ENCODE assay signal across 33 cellular contexts in genomic region chr2:241678307-241678706, GRCh38.
"Had no signal": no experiment of that assay in that cellular context is flagged by ENCODE, and none has a peak within 500 bp of the region (broad histone marks: within the 10 kb centered on the region; RNA-seq: fewer than 3 reads in every experiment).

No MANE protein-coding gene starts in this region.

- H3K27me3 ChIP-seq: adrenal gland, ascending aorta, dorsolateral prefrontal cortex had no signal

- H3K4me1 Mint-ChIP-seq: activated B cell treated with CpG ODN at 0.5 μM for 24 hours; central memory CD8-positive, alpha-beta T cell; endodermal cell had no signal

- H3K9me3 ChIP-seq: adrenal gland, ascending aorta had no signal

- H3K27me3 Mint-ChIP-seq: activated B cell treated with CpG ODN at 0.5 μM for 24 hours; activated CD4-positive, alpha-beta memory T cell treated with anti-CD3 and anti-CD28 coated beads for 36 hours; activated CD8-positive, alpha-beta memory T cell treated with anti-CD3 and anti-CD28 coated beads, Interleukin-2, amount 10 ng/mL, durations not matched to agents 7 days and 5 days; activated naive CD4-positive, alpha-beta T cell treated with anti-CD3 and anti-CD28 coated beads, Interleukin-2, amount 50 U/mL, for 24 hours; activated naive CD8-positive, alpha-beta T cell treated with anti-CD3 and anti-CD28 coated beads for 36 hours; activated naive CD8-positive, alpha-beta T cell treated with anti-CD3 and anti-CD28 coated beads, Interleukin-2, amount 50 U/mL, for 24 hours; central memory CD8-positive, alpha-beta T cell; dendritic cell treated with granulocyte-macrophage colony-stimulating factor and Interleukin-4, amounts not matched to agents 40 ng/mL and 50 ng/mL, for 4 days; T-helper 17 cell had no signal

- H3K4me1 ChIP-seq: ascending aorta had no signal

- H3K27ac ChIP-seq: adrenal gland, ascending aorta, coronary artery, WERI-Rb-1 had no signal

- DNase-seq: activated B cell treated with CpG ODN at 0.5 μM for 24 hours; activated CD4-positive, alpha-beta memory T cell treated with anti-CD3 and anti-CD28 coated beads for 36 hours; activated CD4-positive, alpha-beta T cell treated with anti-CD3 and anti-CD28 coated beads for 48 hours; activated CD8-positive, alpha-beta memory T cell treated with anti-CD3 and anti-CD28 coated beads, Interleukin-2, amount 10 ng/mL, durations not matched to agents 7 days and 5 days; activated CD8-positive, alpha-beta memory T cell treated with anti-CD3 and anti-CD28 coated beads, Interleukin-2, amount 50 U/mL, for 4 hours; activated CD8-positive, alpha-beta T cell treated with anti-CD3 and anti-CD28 coated beads, Interleukin-2, amount 10 ng/mL, durations not matched to agents 7 days and 5 days; activated effector memory CD4-positive, alpha-beta T cell treated with anti-CD3 and anti-CD28 coated beads, Interleukin-2, amount 50 U/mL, for 16 hours; activated naive CD4-positive, alpha-beta T cell treated with anti-CD3 and anti-CD28 coated beads for 36 hours; activated naive CD8-positive, alpha-beta T cell treated with anti-CD3 and anti-CD28 coated beads for 36 hours; activated naive CD8-positive, alpha-beta T cell treated with anti-CD3 and anti-CD28 coated beads, Interleukin-2, amount 50 U/mL, for 24 hours; activated T-cell treated with anti-CD3 and anti-CD28 coated beads, Interleukin-2, amount 50 U/mL, for 1 hour; activated T-cell treated with anti-CD3 and anti-CD28 coated beads, Interleukin-2, amount 50 U/mL, for 48 hours; adrenal gland; dorsolateral prefrontal cortex; effector memory CD4-positive, alpha-beta T cell; endodermal cell; foreskin fibroblast; head of caudate nucleus; T-helper 1 cell; T-helper 17 cell; T1000; WERI-Rb-1 had no signal

- ATAC-seq: activated CD4-positive, CD25-positive, alpha-beta regulatory T cell treated with anti-CD3 and anti-CD28 coated beads, Interleukin-2, amount 50 U/mL, for 24 hours; activated CD8-positive, alpha-beta memory T cell treated with anti-CD3 and anti-CD28 coated beads, Interleukin-2, amount 10 ng/mL, durations not matched to agents 7 days and 5 days; activated CD8-positive, alpha-beta T cell treated with anti-CD3 and anti-CD28 coated beads, Interleukin-2, amount 10 ng/mL, durations not matched to agents 7 days and 5 days; activated naive CD8-positive, alpha-beta T cell treated with anti-CD3 and anti-CD28 coated beads, Interleukin-2, amount 50 U/mL, for 24 hours; esophagus mucosa; T-helper 17 cell had no signal

- H3K27ac Mint-ChIP-seq: activated B cell treated with CpG ODN at 0.5 μM for 24 hours; activated CD4-positive, alpha-beta memory T cell treated with anti-CD3 and anti-CD28 coated beads for 36 hours; activated CD8-positive, alpha-beta memory T cell treated with anti-CD3 and anti-CD28 coated beads, Interleukin-2, amount 10 ng/mL, durations not matched to agents 7 days and 5 days; activated CD8-positive, alpha-beta T cell treated with anti-CD3 and anti-CD28 coated beads, Interleukin-2, amount 10 ng/mL, durations not matched to agents 7 days and 5 days; activated naive CD4-positive, alpha-beta T cell treated with anti-CD3 and anti-CD28 coated beads for 36 hours; activated naive CD4-positive, alpha-beta T cell treated with anti-CD3 and anti-CD28 coated beads, Interleukin-2, amount 50 U/mL, for 24 hours; activated naive CD8-positive, alpha-beta T cell treated with anti-CD3 and anti-CD28 coated beads for 36 hours; activated naive CD8-positive, alpha-beta T cell treated with anti-CD3 and anti-CD28 coated beads, Interleukin-2, amount 50 U/mL, for 24 hours; activated T-helper 2 cell treated with anti-CD3 and anti-CD28 coated beads, Interferon-gamma antibody, Interleukin-2, Interleukin-4, amounts not matched to agents 10 μg/mL and 5 μg/mL and 100 μg/mL, durations not matched to agents 14 hours and 24 hours and 36 hours; dendritic cell treated with granulocyte-macrophage colony-stimulating factor and Interleukin-4, amounts not matched to agents 40 ng/mL and 50 ng/mL, for 4 days; endodermal cell; T-helper 17 cell; T-helper 2 cell treated with Interferon-gamma antibody and Interleukin-4, amounts not matched to agents 5 μg/mL and 100 μg/mL, for 36 hours had no signal

- H3K4me3 Mint-ChIP-seq: activated B cell treated with CpG ODN at 0.5 μM for 24 hours; activated CD4-positive, alpha-beta memory T cell treated with anti-CD3 and anti-CD28 coated beads for 36 hours; activated CD8-positive, alpha-beta memory T cell treated with anti-CD3 and anti-CD28 coated beads, Interleukin-2, amount 10 ng/mL, durations not matched to agents 7 days and 5 days; activated CD8-positive, alpha-beta T cell treated with anti-CD3 and anti-CD28 coated beads, Interleukin-2, amount 10 ng/mL, durations not matched to agents 7 days and 5 days; activated naive CD4-positive, alpha-beta T cell treated with anti-CD3 and anti-CD28 coated beads for 36 hours; activated naive CD4-positive, alpha-beta T cell treated with anti-CD3 and anti-CD28 coated beads, Interleukin-2, amount 50 U/mL, for 24 hours; activated naive CD8-positive, alpha-beta T cell treated with anti-CD3 and anti-CD28 coated beads for 36 hours; activated naive CD8-positive, alpha-beta T cell treated with anti-CD3 and anti-CD28 coated beads, Interleukin-2, amount 50 U/mL, for 24 hours; activated T-helper 1 cell treated with anti-CD3 and anti-CD28 coated beads, Interleukin-12 subunit alpha, Interleukin-12 subunit beta, Interleukin-2, Interleukin-4 antibody, amounts not matched to agents 30 ng/mL and 10 ng/mL and 1 ng/mL, durations not matched to agents 14 hours and 24 hours and 36 hours; brain; central memory CD8-positive, alpha-beta T cell; dendritic cell treated with granulocyte-macrophage colony-stimulating factor and Interleukin-4, amounts not matched to agents 40 ng/mL and 50 ng/mL, for 4 days; endodermal cell; T-helper 17 cell; T-helper 2 cell treated with Interferon-gamma antibody and Interleukin-4, amounts not matched to agents 5 μg/mL and 100 μg/mL, for 36 hours had no signal

- H3K4me3 ChIP-seq: adrenal gland, ascending aorta, coronary artery, dorsolateral prefrontal cortex had no signal

- H3K9me3 Mint-ChIP-seq: activated B cell treated with CpG ODN at 0.5 μM for 24 hours; activated CD4-positive, alpha-beta memory T cell treated with anti-CD3 and anti-CD28 coated beads for 36 hours; activated naive CD4-positive, alpha-beta T cell treated with anti-CD3 and anti-CD28 coated beads for 36 hours; activated naive CD4-positive, alpha-beta T cell treated with anti-CD3 and anti-CD28 coated beads, Interleukin-2, amount 50 U/mL, for 24 hours; activated naive CD8-positive, alpha-beta T cell treated with anti-CD3 and anti-CD28 coated beads for 36 hours; activated naive CD8-positive, alpha-beta T cell treated with anti-CD3 and anti-CD28 coated beads, Interleukin-2, amount 50 U/mL, for 24 hours; activated T-helper 1 cell treated with anti-CD3 and anti-CD28 coated beads, Interleukin-12 subunit alpha, Interleukin-12 subunit beta, Interleukin-2, Interleukin-4 antibody, amounts not matched to agents 30 ng/mL and 10 ng/mL and 1 ng/mL, durations not matched to agents 14 hours and 24 hours and 36 hours; activated T-helper 2 cell treated with anti-CD3 and anti-CD28 coated beads, Interferon-gamma antibody, Interleukin-2, Interleukin-4, amounts not matched to agents 10 μg/mL and 5 μg/mL and 100 μg/mL, durations not matched to agents 14 hours and 24 hours and 36 hours; central memory CD8-positive, alpha-beta T cell; dendritic cell treated with granulocyte-macrophage colony-stimulating factor and Interleukin-4, amounts not matched to agents 40 ng/mL and 50 ng/mL, for 4 days; endodermal cell; T-helper 2 cell treated with Interferon-gamma antibody and Interleukin-4, amounts not matched to agents 5 μg/mL and 100 μg/mL, for 36 hours had no signal
